In the genomic region with DNA sequence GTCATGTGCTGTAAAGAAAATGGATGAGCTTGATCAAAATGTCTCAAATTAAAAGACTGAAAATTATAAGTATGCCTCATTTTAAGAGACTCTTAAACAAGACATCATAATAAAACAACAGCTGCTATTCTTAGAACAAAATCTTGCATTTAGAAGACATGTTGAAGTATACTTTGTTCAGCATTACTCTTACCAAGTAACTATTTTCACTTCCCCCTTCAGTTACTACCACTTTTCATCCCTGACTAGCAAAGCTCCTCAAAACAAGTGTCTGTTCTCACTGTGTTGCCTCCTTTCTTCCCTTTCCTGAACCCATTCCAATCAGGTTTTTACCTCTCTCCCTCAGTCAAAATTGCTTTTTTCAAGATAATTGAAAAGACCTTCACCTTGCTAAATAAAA, we compare ENCODE assay signal across 13 cellular contexts. TPM values are rescaled to one million over a fixed set of nuclear protein-coding genes. Genes with fewer than 3 reads are reported as not detected.
DNase-seq lines count a peak whose midpoint lies in the region; ATAC-seq and TF ChIP-seq lines count a peak whose summit lies in the region.
"Had no signal": no experiment of that assay in that cellular context is flagged by ENCODE, and none has a peak within 500 bp of the region (broad histone marks: within the 10 kb centered on the region; RNA-seq: fewer than 3 reads in every experiment).

No MANE protein-coding gene starts in this region.

- H3K27me3 ChIP-seq in naive thymus-derived CD4-positive, alpha-beta T cell (ENCODE audit: control insufficient read depth in 2 of 2, insufficient read depth in 2 of 2, low read length in 2 of 2): no peaks in the 10 kb centered on the region
- H3K27me3 ChIP-seq: neutrophil had no signal

- H3K4me1 ChIP-seq in naive thymus-derived CD4-positive, alpha-beta T cell (ENCODE audit: control insufficient read depth in 2 of 2, insufficient read depth in 2 of 2, low read length in 2 of 2): no peaks in the 10 kb centered on the region
- H3K4me1 ChIP-seq: A549 had no signal

- POLR2A ChIA-PET in GM10248 (lab: Yijun Ruan, JAX): interaction anchor here (1.2 kb wide), 1 partner anchor 191 kb away, joined by 3 read pairs; a partner anchor contains a TSS
- POLR2A ChIA-PET in naive thymus-derived CD4-positive, alpha-beta T cell (lab: Charles Lee): no interaction called here

- H3K36me3 ChIP-seq in naive thymus-derived CD4-positive, alpha-beta T cell (ENCODE audit: control insufficient read depth in 2 of 3, insufficient read depth in 3 of 3, low read length in 3 of 3): no peaks in the 10 kb centered on the region
- H3K36me3 ChIP-seq: neutrophil had no signal

- no peaks in the 10 kb centered on the region for H3K9me3 Mint-ChIP-seq in activated T-helper 1 cell treated with anti-CD3 and anti-CD28 coated beads, Interleukin-12 subunit alpha, Interleukin-12 subunit beta, Interleukin-2, Interleukin-4 antibody, amounts not matched to agents 30 ng/mL and 10 ng/mL and 1 ng/mL, durations not matched to agents 14 hours and 24 hours and 36 hours
- H3K9me3 Mint-ChIP-seq in CD14-positive monocyte: peaks cover 0 to 5% (median 2%) of the 10 kb centered on the region in 7 donors
- peaks cover 0 to 15% (median 0%) of the 10 kb centered on the region in 11 donors for H3K9me3 Mint-ChIP-seq in naive thymus-derived CD4-positive, alpha-beta T cell

- H3K4me1 Mint-ChIP-seq in activated T-helper 1 cell treated with anti-CD3 and anti-CD28 coated beads, Interleukin-12 subunit alpha, Interleukin-12 subunit beta, Interleukin-2, Interleukin-4 antibody, amounts not matched to agents 30 ng/mL and 10 ng/mL and 1 ng/mL, durations not matched to agents 14 hours and 24 hours and 36 hours (ENCODE audit: low read depth): no peaks in the 10 kb centered on the region
- H3K4me1 Mint-ChIP-seq in CD14-positive monocyte: no peaks in the 10 kb centered on the region
- peaks cover 0 to 3% (median 0%) of the 10 kb centered on the region in 7 donors for H3K4me1 Mint-ChIP-seq in naive thymus-derived CD4-positive, alpha-beta T cell
- H3K4me1 Mint-ChIP-seq: stimulated activated effector memory CD8-positive, alpha-beta T cell treated with anti-CD3 and anti-CD28 coated beads, Interleukin-12 subunit alpha, Interleukin-12 subunit beta, amount 100 ng/mL, for 72 hours had no signal

- peak; percentile 28 for DNase-seq in GM10248 (ENCODE audit: extremely low spot score)
- DNase-seq in activated T-helper 1 cell treated with anti-CD3 and anti-CD28 coated beads, Interleukin-12 subunit alpha, Interleukin-12 subunit beta, Interleukin-2, Interleukin-4 antibody, amounts not matched to agents 30 ng/mL and 10 ng/mL and 1 ng/mL, durations not matched to agents 14 hours and 24 hours and 36 hours (ENCODE audit: low spot score): no peak
- no peak for DNase-seq in CD14-positive monocyte (ENCODE audit: low spot score)
- DNase-seq in NCI-H2029 treated with DMSO at 0.1 percent for 48 hours (lab: John Stamatoyannopoulos, UW): no peak
- no peak for DNase-seq in naive thymus-derived CD4-positive, alpha-beta T cell
- DNase-seq: amygdala, NCI-H187 treated with DMSO at 0.1 percent for 48 hours had no signal

- no peak for TF ChIP-seq CTCF in GM10248 (IDR thresholded peaks at IDR 0.05; ENCODE audit: control extremely low read depth, extremely low read depth, low read depth, missing control alignments)
- no peak for TF ChIP-seq CTCF in CD14-positive monocyte (IDR thresholded peaks at IDR 0.05)

- CTCF ChIA-PET in GM10248 (lab: Yijun Ruan, JAX): interaction anchor here (0.8 to 1.5 kb wide), 6 partner anchors 10 to 82 kb away, joined by 3 read pairs; no protein-coding TSS in a partner anchor
- CTCF ChIA-PET in naive thymus-derived CD4-positive, alpha-beta T cell (lab: Charles Lee): no interaction called here

- no peak overlapping the region for H3K27ac Mint-ChIP-seq in activated T-helper 1 cell treated with anti-CD3 and anti-CD28 coated beads, Interleukin-12 subunit alpha, Interleukin-12 subunit beta, Interleukin-2, Interleukin-4 antibody, amounts not matched to agents 30 ng/mL and 10 ng/mL and 1 ng/mL, durations not matched to agents 14 hours and 24 hours and 36 hours
- H3K27ac Mint-ChIP-seq in CD14-positive monocyte: no peak overlapping the region
- H3K27ac Mint-ChIP-seq in naive thymus-derived CD4-positive, alpha-beta T cell: no peak overlapping the region
- H3K27ac Mint-ChIP-seq: stimulated activated effector memory CD8-positive, alpha-beta T cell treated with anti-CD3 and anti-CD28 coated beads, Interleukin-12 subunit alpha, Interleukin-12 subunit beta, amount 100 ng/mL, for 72 hours had no signal

- H3K27ac ChIP-seq in naive thymus-derived CD4-positive, alpha-beta T cell (ENCODE audit: low read depth, low read length): no peak overlapping the region
- H3K27ac ChIP-seq: A549, neutrophil had no signal

- no peak overlapping the region for H3K4me3 ChIP-seq in naive thymus-derived CD4-positive, alpha-beta T cell (ENCODE audit: low read length)
- H3K4me3 ChIP-seq: A549 had no signal

- intact Hi-C loops in activated T-helper 1 cell treated with anti-CD3 and anti-CD28 coated beads, Interleukin-12 subunit alpha, Interleukin-12 subunit beta, Interleukin-2, Interleukin-4 antibody, amounts not matched to agents 30 ng/mL and 10 ng/mL and 1 ng/mL, durations not matched to agents 14 hours and 24 hours and 36 hours (cut with micrococcal nuclease): no loop called here
- intact Hi-C loops in CD14-positive monocyte (cut with micrococcal nuclease): no loop called here
- intact Hi-C loops in naive thymus-derived CD4-positive, alpha-beta T cell (cut with micrococcal nuclease): no loop called here

- ATAC-seq in GM19328 (IDR thresholded peaks at IDR 0.05; ENCODE audit: unreplicated experiment): peak; percentile 81
- peak; percentile 79 for ATAC-seq in HG02610 (IDR thresholded peaks at IDR 0.05; ENCODE audit: unreplicated experiment)
- peak; percentile 89 for ATAC-seq in HG03354 (IDR thresholded peaks at IDR 0.05; ENCODE audit: poor library complexity, severe bottlenecking, unreplicated experiment)
- no peak for ATAC-seq in naive thymus-derived CD4-positive, alpha-beta T cell
- ATAC-seq: A549; stimulated activated effector memory CD8-positive, alpha-beta T cell treated with anti-CD3 and anti-CD28 coated beads, Interleukin-12 subunit alpha, Interleukin-12 subunit beta, amount 100 ng/mL, for 72 hours had no signal

- no peaks in the 10 kb centered on the region for H3K27me3 Mint-ChIP-seq in activated T-helper 1 cell treated with anti-CD3 and anti-CD28 coated beads, Interleukin-12 subunit alpha, Interleukin-12 subunit beta, Interleukin-2, Interleukin-4 antibody, amounts not matched to agents 30 ng/mL and 10 ng/mL and 1 ng/mL, durations not matched to agents 14 hours and 24 hours and 36 hours (ENCODE audit: insufficient read depth)
- H3K27me3 Mint-ChIP-seq in CD14-positive monocyte (ENCODE audit: low read depth in 3 of 3): no peaks in the 10 kb centered on the region
- H3K27me3 Mint-ChIP-seq in naive thymus-derived CD4-positive, alpha-beta T cell: peaks cover 0 to 9% (median 4%) of the 10 kb centered on the region in 5 donors

- H3K9me3 ChIP-seq in naive thymus-derived CD4-positive, alpha-beta T cell (ENCODE audit: control insufficient read depth in 2 of 3, low read length in 3 of 3): no peaks in the 10 kb centered on the region
- H3K9me3 ChIP-seq: A549, neutrophil had no signal

- no peak overlapping the region for H3K4me3 Mint-ChIP-seq in activated T-helper 1 cell treated with anti-CD3 and anti-CD28 coated beads, Interleukin-12 subunit alpha, Interleukin-12 subunit beta, Interleukin-2, Interleukin-4 antibody, amounts not matched to agents 30 ng/mL and 10 ng/mL and 1 ng/mL, durations not matched to agents 14 hours and 24 hours and 36 hours
- no peak overlapping the region for H3K4me3 Mint-ChIP-seq in CD14-positive monocyte
- H3K4me3 Mint-ChIP-seq in naive thymus-derived CD4-positive, alpha-beta T cell: no peak overlapping the region
- H3K4me3 Mint-ChIP-seq: stimulated activated effector memory CD8-positive, alpha-beta T cell treated with anti-CD3 and anti-CD28 coated beads, Interleukin-12 subunit alpha, Interleukin-12 subunit beta, amount 100 ng/mL, for 72 hours had no signal

- no peaks in the 10 kb centered on the region for H3K36me3 Mint-ChIP-seq in activated T-helper 1 cell treated with anti-CD3 and anti-CD28 coated beads, Interleukin-12 subunit alpha, Interleukin-12 subunit beta, Interleukin-2, Interleukin-4 antibody, amounts not matched to agents 30 ng/mL and 10 ng/mL and 1 ng/mL, durations not matched to agents 14 hours and 24 hours and 36 hours (ENCODE audit: low read depth)
- H3K36me3 Mint-ChIP-seq in CD14-positive monocyte: no peaks in the 10 kb centered on the region
- H3K36me3 Mint-ChIP-seq in naive thymus-derived CD4-positive, alpha-beta T cell: peaks cover 0 to 5% (median 4%) of the 10 kb centered on the region in 5 donors
- H3K36me3 Mint-ChIP-seq: stimulated activated effector memory CD8-positive, alpha-beta T cell treated with anti-CD3 and anti-CD28 coated beads, Interleukin-12 subunit alpha, Interleukin-12 subunit beta, amount 100 ng/mL, for 72 hours had no signal

RNA-seq across cellular contexts. Expression of a gene that starts 31.6 kb away (rescaled TPM):
- total RNA-seq in activated T-helper 1 cell treated with anti-CD3 and anti-CD28 coated beads, Interleukin-12 subunit alpha, Interleukin-12 subunit beta, Interleukin-2, Interleukin-4 antibody, amounts not matched to agents 30 ng/mL and 10 ng/mL and 1 ng/mL, durations not matched to agents 14 hours and 24 hours and 36 hours: 1.3 and 2.3 TPM in 2 replicates
- polyA plus RNA-seq in CD14-positive monocyte: not detected
- 10 to 100 TPM in 2 of 5 experiments, 1 to 10 TPM in 3; 5.3 to 11.0 (median 6.4) TPM for total RNA-seq in naive thymus-derived CD4-positive, alpha-beta T cell
- polyA plus RNA-seq in naive thymus-derived CD4-positive, alpha-beta T cell: 1 to 10 TPM; 1.3 to 7.6 TPM
